1 cellular context compared by ENCODE assay signal in the genomic region with DNA sequence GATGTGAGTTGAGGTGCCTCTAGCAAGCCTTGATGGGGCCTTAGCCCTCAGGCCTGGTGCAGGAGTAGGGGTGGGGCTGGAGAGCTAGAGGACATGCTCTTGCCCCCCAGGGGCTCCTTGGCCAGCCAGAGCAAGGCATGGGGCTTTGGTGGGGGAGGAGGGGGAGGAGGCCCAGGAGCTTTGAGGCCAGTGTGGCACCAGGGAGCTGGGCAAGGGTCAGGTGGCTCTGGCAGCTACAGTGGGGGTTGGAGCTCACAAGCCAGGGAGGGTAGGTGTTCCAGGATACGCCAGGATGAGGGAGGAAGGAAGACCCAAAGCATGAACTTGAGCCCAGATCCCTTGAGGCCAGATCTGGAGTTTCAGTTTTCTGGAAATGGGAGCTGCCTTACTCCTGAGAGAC.
TF ChIP-seq lines count a peak whose summit lies in the region.

No MANE protein-coding gene starts in this region.

TF ChIP-seq in endothelial cell of umbilical vein, 7 proteins besides CTCF, POLR2A, EP300 and RAD21:
- TF ChIP-seq FOS (IDR thresholded peaks at IDR 0.05; ENCODE audit: borderline replicate concordance, insufficient read depth, low read length) (no peak), JUN (IDR thresholded peaks at IDR 0.05; ENCODE audit: borderline replicate concordance, insufficient read depth, insufficient read length, low read depth) (no peak), EZH2 (IDR thresholded peaks at IDR 0.05; ENCODE audit: borderline replicate concordance, low read depth, low read length, severe bottlenecking) (no peak), MYC (IDR thresholded peaks at IDR 0.05; ENCODE audit: low read depth, low read length) (no peak), GATA2 (IDR thresholded peaks at IDR 0.05; ENCODE audit: insufficient read depth, insufficient read length, low read depth, low read length) (no peak)
